10 cellular contexts compared by ENCODE assay signal in the genomic region with DNA sequence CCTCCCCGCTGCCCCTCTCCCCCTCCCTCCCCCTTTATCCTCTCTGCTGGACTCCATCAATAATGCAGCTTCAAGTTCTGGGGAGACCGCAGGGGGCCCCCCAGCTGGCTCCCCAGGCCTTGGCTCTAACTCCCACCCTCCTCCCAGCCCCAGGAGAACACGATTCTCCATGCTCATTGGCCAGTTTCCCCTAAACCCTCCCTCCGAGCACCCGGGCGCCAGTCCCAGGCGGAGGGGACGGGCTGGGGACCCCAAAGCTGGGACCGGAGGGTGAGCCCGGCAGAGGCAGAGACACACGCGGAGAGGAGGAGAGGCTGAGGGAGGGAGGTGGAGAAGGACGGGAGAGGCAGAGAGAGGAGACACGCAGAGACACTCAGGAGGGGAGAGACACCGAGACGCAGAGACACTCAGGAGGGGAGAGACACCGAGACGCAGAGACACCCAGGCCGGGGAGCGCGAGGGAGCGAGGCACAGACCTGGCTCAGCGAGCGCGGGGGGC. TPM values are rescaled to one million over a fixed set of nuclear protein-coding genes. Genes with fewer than 3 reads are reported as not detected.
A peak's percentile ranks its signal among the peaks of the same experiment; 100 is the strongest.
DNase-seq lines count a peak whose midpoint lies in the region; ATAC-seq and TF ChIP-seq lines count a peak whose summit lies in the region.
"Had no signal": no experiment of that assay in that cellular context is flagged by ENCODE, and none has a peak within 500 bp of the region (broad histone marks: within the 10 kb centered on the region; RNA-seq: fewer than 3 reads in every experiment).

Gene PPP1R1B, plus strand, starts transcription at position 282 of the 499 bp plus-strand sequence. CDS start 441 bp downstream, outside the sequence.

- H3K27me3 Mint-ChIP-seq in WTC11 (ENCODE audit: low read depth), result peaks cover 54% of the 10 kb centered on the region

- peak within 1 kb of the TSS; percentile 85 for H3K4me3 Mint-ChIP-seq in WTC11

- H3K9me3 ChIP-seq in right cardiac atrium (ENCODE audit: control insufficient read depth, low read length), result no peaks in the 10 kb centered on the region

- in situ Hi-C loops in G401 (cut with HindIII; ENCODE audit: low sequenced_read_pairs), result no loop called here

- DNase-seq in G401 (ENCODE audit: low spot score) (peak; percentile 20), WTC11 (ENCODE audit: low spot score) (peak; percentile 39), right cardiac atrium (no peak), NCI-H1694 treated with DMSO at 0.1 percent for 48 hours (lab: John Stamatoyannopoulos, UW) (no peak), NCI-H1105 treated with DMSO at 0.1 percent for 48 hours (lab: John Stamatoyannopoulos, UW) (no peak), NCI-H82 (lab: John Stamatoyannopoulos, UW) (no peak), NCI-H2196 (lab: John Stamatoyannopoulos, UW; ENCODE audit: unreplicated experiment) (no peak)
- DNase-seq: occipital lobe, PC-9 had no signal

- H3K9me3 Mint-ChIP-seq in WTC11, result no peaks in the 10 kb centered on the region

- H3K4me3 ChIP-seq in right cardiac atrium (ENCODE audit: low read length), result peak within 1 kb of the TSS; percentile 33
- H3K4me3 ChIP-seq in rectal smooth muscle tissue (ENCODE audit: low read length), result peak within 1 kb of the TSS; percentile 41
- H3K4me3 ChIP-seq: PC-9 had no signal

- H3K9ac ChIP-seq in rectal smooth muscle tissue (ENCODE audit: low read length), result peak within 1 kb of the TSS; percentile 38

- CTCF ChIA-PET in WTC11 (lab: Charles Lee), result interaction anchor here (0.5 to 23.6 kb wide), 13 partner anchors 6 to 1180 kb away, joined by 3 to 876 read pairs (median 5); partner anchors contain the start of genes PNMT, STARD3 and TCAP

- H3K27me3 ChIP-seq in right cardiac atrium (ENCODE audit: control insufficient read depth, insufficient read depth) (no peaks in the 10 kb centered on the region), rectal smooth muscle tissue (ENCODE audit: control insufficient read depth, insufficient read depth, low read length) (peaks cover 32% of the 10 kb centered on the region)

- WGBS in right cardiac atrium, result 3% methylated on average over 25 of the region's 25 CpGs

- intact Hi-C loops in right cardiac atrium (cut with DNase I), result loop anchor here in 1 of 4 donors (10.0 kb wide), 1 partner anchor 48 kb away; no protein-coding TSS in a partner anchor

- POLR2A ChIA-PET in WTC11 (lab: Charles Lee), result interaction anchor here (0.6 kb wide), 1 partner anchor 73 kb away, joined by 5 read pairs; the partner anchor contains the start of gene ERBB2

- H3K4me1 ChIP-seq in right cardiac atrium (ENCODE audit: control insufficient read depth, insufficient read depth, low read length) (peaks cover 2% of the 10 kb centered on the region), rectal smooth muscle tissue (ENCODE audit: control insufficient read depth, insufficient read depth, low read length) (peaks cover 3% of the 10 kb centered on the region)

- no peak within 1 kb of the TSS for H3K27ac Mint-ChIP-seq in WTC11

- ATAC-seq in WTC11 (peak; percentile 7), right cardiac atrium (no peak)

- no peak for TF ChIP-seq CTCF in WTC11 (IDR thresholded peaks at IDR 0.05)

- no peaks in the 10 kb centered on the region for H3K36me3 Mint-ChIP-seq in WTC11

- no peaks in the 10 kb centered on the region for H3K36me3 ChIP-seq in rectal smooth muscle tissue (ENCODE audit: control insufficient read depth, insufficient read depth, low read length)

- H3K27ac ChIP-seq in right cardiac atrium (ENCODE audit: low read length), result no peak within 1 kb of the TSS
- peak within 1 kb of the TSS; percentile 24 for H3K27ac ChIP-seq in rectal smooth muscle tissue (ENCODE audit: low read depth, low read length)
- H3K27ac ChIP-seq: PC-9 had no signal

- peaks cover 70% of the 10 kb centered on the region for H3K4me1 Mint-ChIP-seq in WTC11

TF ChIP-seq in WTC11, 78 proteins besides CTCF, POLR2A, EP300 and RAD21:
- TF ChIP-seq NFYB (CRISPR knock-in tag; conservative IDR thresholded peaks at IDR 0.05; ENCODE audit: low read depth), result no peak
- peak; percentile 42; the same call in 1 of the 2 replicates for TF ChIP-seq ZNF219 (CRISPR knock-in tag; IDR thresholded peaks at IDR 0.05; ENCODE audit: borderline replicate concordance)
- peak; percentile 90 for TF ChIP-seq ZNF423 (CRISPR knock-in tag; IDR thresholded peaks at IDR 0.05)
- TF ChIP-seq ZNF396 (CRISPR knock-in tag; IDR thresholded peaks at IDR 0.05; ENCODE audit: borderline replicate concordance), result no peak
- TF ChIP-seq, protein P1, sequence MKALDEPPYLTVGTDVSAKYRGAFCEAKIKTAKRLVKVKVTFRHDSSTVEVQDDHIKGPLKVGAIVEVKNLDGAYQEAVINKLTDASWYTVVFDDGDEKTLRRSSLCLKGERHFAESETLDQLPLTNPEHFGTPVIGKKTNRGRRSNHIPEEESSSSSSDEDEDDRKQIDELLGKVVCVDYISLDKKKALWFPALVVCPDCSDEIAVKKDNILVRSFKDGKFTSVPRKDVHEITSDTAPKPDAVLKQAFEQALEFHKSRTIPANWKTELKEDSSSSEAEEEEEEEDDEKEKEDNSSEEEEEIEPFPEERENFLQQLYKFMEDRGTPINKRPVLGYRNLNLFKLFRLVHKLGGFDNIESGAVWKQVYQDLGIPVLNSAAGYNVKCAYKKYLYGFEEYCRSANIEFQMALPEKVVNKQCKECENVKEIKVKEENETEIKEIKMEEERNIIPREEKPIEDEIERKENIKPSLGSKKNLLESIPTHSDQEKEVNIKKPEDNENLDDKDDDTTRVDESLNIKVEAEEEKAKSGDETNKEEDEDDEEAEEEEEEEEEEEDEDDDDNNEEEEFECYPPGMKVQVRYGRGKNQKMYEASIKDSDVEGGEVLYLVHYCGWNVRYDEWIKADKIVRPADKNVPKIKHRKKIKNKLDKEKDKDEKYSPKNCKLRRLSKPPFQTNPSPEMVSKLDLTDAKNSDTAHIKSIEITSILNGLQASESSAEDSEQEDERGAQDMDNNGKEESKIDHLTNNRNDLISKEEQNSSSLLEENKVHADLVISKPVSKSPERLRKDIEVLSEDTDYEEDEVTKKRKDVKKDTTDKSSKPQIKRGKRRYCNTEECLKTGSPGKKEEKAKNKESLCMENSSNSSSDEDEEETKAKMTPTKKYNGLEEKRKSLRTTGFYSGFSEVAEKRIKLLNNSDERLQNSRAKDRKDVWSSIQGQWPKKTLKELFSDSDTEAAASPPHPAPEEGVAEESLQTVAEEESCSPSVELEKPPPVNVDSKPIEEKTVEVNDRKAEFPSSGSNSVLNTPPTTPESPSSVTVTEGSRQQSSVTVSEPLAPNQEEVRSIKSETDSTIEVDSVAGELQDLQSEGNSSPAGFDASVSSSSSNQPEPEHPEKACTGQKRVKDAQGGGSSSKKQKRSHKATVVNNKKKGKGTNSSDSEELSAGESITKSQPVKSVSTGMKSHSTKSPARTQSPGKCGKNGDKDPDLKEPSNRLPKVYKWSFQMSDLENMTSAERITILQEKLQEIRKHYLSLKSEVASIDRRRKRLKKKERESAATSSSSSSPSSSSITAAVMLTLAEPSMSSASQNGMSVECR (CRISPR knock-in tag; IDR thresholded peaks at IDR 0.05; ENCODE audit: borderline replicate concordance), result peak; percentile 50; the same call in 1 of the 2 replicates
- TF ChIP-seq ZNF121 (CRISPR knock-in tag; IDR thresholded peaks at IDR 0.05), result peak; percentile 45; the same call in 1 of the 2 replicates
- no peak for TF ChIP-seq CDX4 (CRISPR knock-in tag; IDR thresholded peaks at IDR 0.05; ENCODE audit: borderline replicate concordance)
- no peak for TF ChIP-seq FOXK1 (CRISPR knock-in tag; IDR thresholded peaks at IDR 0.05)

RNA-seq across cellular contexts. Expression of gene PPP1R1B, which starts in this region (rescaled TPM):
- 3.4 and 8.6 TPM in 2 replicates for total RNA-seq in G401 (2014; rRNA removed; shearing (Covaris generic))
- total RNA-seq in WTC11 (2021), result 15.0 to 20.5 TPM (median 15.2 TPM) in 3 replicates
- total RNA-seq in right cardiac atrium, result 1 to 10 TPM; 2.0 to 6.6 (median 2.4) TPM
- polyA plus RNA-seq in right cardiac atrium, result 4.4 TPM
- total RNA-seq: PC-9 had no signal

Comparison
In these comparisons a context has a peak if more than half of its experiments do, and no peak if none do; other contexts are left out.
1. DNase-seq: peak in G401 (single experiment) and WTC11 (single experiment); none in right cardiac atrium (0 of 3), NCI-H1694 treated with DMSO at 0.1 percent for 48 hours (single experiment), NCI-H1105 treated with DMSO at 0.1 percent for 48 hours (single experiment), NCI-H82 (single experiment) and NCI-H2196 (single experiment).